Comparison of ENCODE assay signal across 8 cellular contexts in genomic region chr1:234960722-234961467, GRCh38.
DNase-seq lines count a peak whose midpoint lies in the region; ATAC-seq, FAIRE-seq and TF ChIP-seq lines count a peak whose summit lies in the region.

No MANE protein-coding gene starts in this region.

- peaks cover 0 to 6% (median 0%) of the 10 kb centered on the region in 5 donors for H3K36me3 Mint-ChIP-seq in naive thymus-derived CD4-positive, alpha-beta T cell

- peak overlapping the region; percentile 65 to 97 (median 93) for H3K27ac Mint-ChIP-seq in naive thymus-derived CD4-positive, alpha-beta T cell

- peak; percentile 86 for DNase-seq in bronchial epithelial cell (ENCODE audit: low read depth)
- no peak for DNase-seq in naive thymus-derived CD4-positive, alpha-beta T cell
- DNase-seq in GM10266 (ENCODE audit: extremely low spot score): no peak
- no peak for DNase-seq in NCI-H2107 (lab: John Stamatoyannopoulos, UW)
- no peak for DNase-seq in stimulated activated CD4-positive, alpha-beta T cell treated with anti-CD3 and anti-CD28 coated beads, Interleukin-12 subunit alpha, Interleukin-12 subunit beta, amount 100 ng/mL, for 4 hours

- FAIRE-seq in bronchial epithelial cell (lab: Jason Lieb, UNC): no peak

- peaks cover 87% of the 10 kb centered on the region for H3K4me1 ChIP-seq in Loucy (ENCODE audit: insufficient read depth, low read length, poor library complexity, severe bottlenecking)
- peaks cover 36 to 55% of the 10 kb centered on the region in 2 donors for H3K4me1 ChIP-seq in naive thymus-derived CD4-positive, alpha-beta T cell (ENCODE audit: control insufficient read depth in 2 of 2, insufficient read depth in 2 of 2, low read length in 2 of 2)

- CTCF ChIA-PET in naive thymus-derived CD4-positive, alpha-beta T cell (lab: Charles Lee): no interaction called here

- no peaks in the 10 kb centered on the region for H4K20me1 ChIP-seq in Loucy (ENCODE audit: insufficient read depth, low read length, poor library complexity, severe bottlenecking)

- POLR2A ChIA-PET in naive thymus-derived CD4-positive, alpha-beta T cell (lab: Charles Lee): interaction anchor here (1.6 kb wide), 1 partner anchor 360 kb away, joined by 3 read pairs; no protein-coding TSS in a partner anchor

- no peaks in the 10 kb centered on the region for H3K36me3 ChIP-seq in Loucy (ENCODE audit: insufficient read depth, low read length)
- no peaks in the 10 kb centered on the region for H3K36me3 ChIP-seq in bronchial epithelial cell (ENCODE audit: control insufficient read depth, insufficient read depth, low read length)
- H3K36me3 ChIP-seq in naive thymus-derived CD4-positive, alpha-beta T cell (ENCODE audit: control insufficient read depth in 2 of 3, insufficient read depth in 3 of 3, low read length in 3 of 3): no peaks in the 10 kb centered on the region

- peak overlapping the region; percentile 78 for H3K4me2 ChIP-seq in Loucy (ENCODE audit: low read depth, low read length, poor library complexity, severe bottlenecking)

- H3K9me3 ChIP-seq in Loucy (ENCODE audit: insufficient read depth, low read depth, low read length): no peaks in the 10 kb centered on the region
- H3K9me3 ChIP-seq in naive thymus-derived CD4-positive, alpha-beta T cell (ENCODE audit: control insufficient read depth in 2 of 3, low read length in 3 of 3): no peaks in the 10 kb centered on the region

- peaks cover 63 to 83% (median 71%) of the 10 kb centered on the region in 7 donors for H3K4me1 Mint-ChIP-seq in naive thymus-derived CD4-positive, alpha-beta T cell

- H3K27me3 ChIP-seq in Loucy (ENCODE audit: insufficient read depth, low read length, poor library complexity, severe bottlenecking) (no peaks in the 10 kb centered on the region), bronchial epithelial cell (ENCODE audit: control insufficient read depth, insufficient read depth, low read length) (no peaks in the 10 kb centered on the region)
- no peaks in the 10 kb centered on the region for H3K27me3 ChIP-seq in naive thymus-derived CD4-positive, alpha-beta T cell (ENCODE audit: control insufficient read depth in 2 of 2, insufficient read depth in 2 of 2, low read length in 2 of 2)

- intact Hi-C loops in naive thymus-derived CD4-positive, alpha-beta T cell (cut with micrococcal nuclease): loop anchor here (5.0 kb wide), 3 partner anchors 49 to 189 kb away; no protein-coding TSS in a partner anchor

- H3K4me3 ChIP-seq in Loucy (ENCODE audit: low read length, poor library complexity, severe bottlenecking) (peak overlapping the region; percentile 68), bronchial epithelial cell (ENCODE audit: low read depth, low read length) (no peak overlapping the region)
- no peak overlapping the region for H3K4me3 ChIP-seq in naive thymus-derived CD4-positive, alpha-beta T cell (ENCODE audit: low read length)

- no peaks in the 10 kb centered on the region for H3K9me2 ChIP-seq in Loucy (replicated peaks; ENCODE audit: low read depth, low read length)

- no peak for TF ChIP-seq CTCF in C4-2B (conservative IDR thresholded peaks at IDR 0.05)
- TF ChIP-seq CTCF in Loucy (conservative IDR thresholded peaks at IDR 0.05; ENCODE audit: low read length): no peak
- TF ChIP-seq CTCF in bronchial epithelial cell (IDR thresholded peaks at IDR 0.05; ENCODE audit: insufficient read depth, low read length, severe bottlenecking): no peak
- TF ChIP-seq CTCF in GM10266 (IDR thresholded peaks at IDR 0.05; ENCODE audit: control insufficient read depth, insufficient read depth, low read depth, missing control alignments): no peak

- H3K79me2 ChIP-seq in Loucy (ENCODE audit: insufficient read depth, low read length): peaks cover 13% of the 10 kb centered on the region; the same call in 1 of the 2 replicates

- peaks cover 26% of the 10 kb centered on the region for H3F3A ChIP-seq in Loucy (ENCODE audit: low read depth)

- no peaks in the 10 kb centered on the region for H3K27me3 Mint-ChIP-seq in naive thymus-derived CD4-positive, alpha-beta T cell

- no peak overlapping the region for H2AFZ ChIP-seq in Loucy (ENCODE audit: low read length)

- H3K4me3 Mint-ChIP-seq in naive thymus-derived CD4-positive, alpha-beta T cell: peak overlapping the region in 4 of 10 donors; percentile 2 to 81 (median 46)

- ATAC-seq in naive thymus-derived CD4-positive, alpha-beta T cell: no peak
- no peak for ATAC-seq in HG02588 (IDR thresholded peaks at IDR 0.05; ENCODE audit: unreplicated experiment)

- peak overlapping the region; percentile 100 for H3K27ac ChIP-seq in C4-2B
- peak overlapping the region; percentile 79 for H3K27ac ChIP-seq in naive thymus-derived CD4-positive, alpha-beta T cell (ENCODE audit: low read depth, low read length)

- H3K9ac ChIP-seq in Loucy (ENCODE audit: low read depth, low read length, poor library complexity, severe bottlenecking): peak overlapping the region; percentile 93

- peaks cover 0 to 4% (median 0%) of the 10 kb centered on the region in 11 donors for H3K9me3 Mint-ChIP-seq in naive thymus-derived CD4-positive, alpha-beta T cell
